21 cellular contexts compared by ENCODE assay signal in genomic region chr7:1918063-1918645, GRCh38.
DNase-seq lines count a peak whose midpoint lies in the region; ATAC-seq, FAIRE-seq and TF ChIP-seq lines count a peak whose summit lies in the region.
"Had no signal": no experiment of that assay in that cellular context is flagged by ENCODE, and none has a peak within 500 bp of the region (broad histone marks: within the 10 kb centered on the region; RNA-seq: fewer than 3 reads in every experiment).

No MANE protein-coding gene starts in this region.

- H4K91ac ChIP-seq in IMR-90 (ENCODE audit: insufficient read depth, low read depth, low read length), result no peak overlapping the region

- TF ChIP-seq CTCF in IMR-90 (conservative IDR thresholded peaks at IDR 0.05; ENCODE audit: low read depth, low read length) (no peak), osteoblast (IDR thresholded peaks at IDR 0.05; ENCODE audit: extremely low read depth, low read depth, low read length) (no peak)

- FAIRE-seq in urothelium cell line (lab: Jason Lieb, UNC), result peak; percentile 77
- FAIRE-seq: A549, G401.6, GM12892, HTR-8/SVneo had no signal

- no peaks in the 10 kb centered on the region for H3K9me3 ChIP-seq in right cardiac atrium (ENCODE audit: control insufficient read depth, low read length)
- no peaks in the 10 kb centered on the region for H3K9me3 ChIP-seq in IMR-90 (ENCODE audit: control insufficient read depth, insufficient read depth, low read length)
- no peaks in the 10 kb centered on the region for H3K9me3 ChIP-seq in osteoblast (ENCODE audit: low read depth, low read length)
- H3K9me3 ChIP-seq: A549, BE2C, MG63 had no signal

- no peak overlapping the region for H2BK20ac ChIP-seq in IMR-90 (ENCODE audit: low read depth, low read length)

- H3K14ac ChIP-seq in IMR-90 (replicated peaks; ENCODE audit: low read depth, low read length), result no peak overlapping the region

- DNase-seq in right cardiac atrium, result peak; percentile 14 to 40 (median 33)
- DNase-seq in left cardiac atrium, result no peak
- no peak for DNase-seq in IMR-90
- DNase-seq in urothelium cell line (ENCODE audit: low spot score), result no peak
- no peak for DNase-seq in DMS53 (lab: John Stamatoyannopoulos, UW)
- DNase-seq in osteoblast (ENCODE audit: insufficient read length, low spot score, missing footprints), result no peak
- no peak for DNase-seq in NCI-H1436 (lab: John Stamatoyannopoulos, UW)
- DNase-seq: BE2C, Calu3, DMS153, GOT3, Kasumi-1, MG63, NCI-H187 had no signal

- peaks cover 53% of the 10 kb centered on the region for H3K36me3 Mint-ChIP-seq in dendritic cell treated with granulocyte-macrophage colony-stimulating factor and Interleukin-4, amounts not matched to agents 40 ng/mL and 50 ng/mL, for 4 days (ENCODE audit: low read depth)

- H3K4me1 ChIP-seq in right cardiac atrium (ENCODE audit: control insufficient read depth, insufficient read depth, low read length) (no peaks in the 10 kb centered on the region), IMR-90 (ENCODE audit: control insufficient read depth, insufficient read depth, low read length) (peaks cover 17% of the 10 kb centered on the region), osteoblast (ENCODE audit: insufficient read depth, low read length) (peaks cover 7% of the 10 kb centered on the region)
- H3K4me1 ChIP-seq: A549 had no signal

- H2BK5ac ChIP-seq in IMR-90 (ENCODE audit: low read depth, low read length, poor library complexity, severe bottlenecking), result no peak overlapping the region

- no peak overlapping the region for H3K18ac ChIP-seq in IMR-90 (ENCODE audit: low read depth, low read length)

- H2BK15ac ChIP-seq in IMR-90 (ENCODE audit: low read depth, low read length), result no peak overlapping the region

- peaks cover 84% of the 10 kb centered on the region for H3K4me1 Mint-ChIP-seq in dendritic cell treated with granulocyte-macrophage colony-stimulating factor and Interleukin-4, amounts not matched to agents 40 ng/mL and 50 ng/mL, for 4 days (ENCODE audit: low read depth)

- H3K9me3 Mint-ChIP-seq in dendritic cell treated with granulocyte-macrophage colony-stimulating factor and Interleukin-4, amounts not matched to agents 40 ng/mL and 50 ng/mL, for 4 days, result no peaks in the 10 kb centered on the region
- H3K9me3 Mint-ChIP-seq: CD8-positive, alpha-beta T cell had no signal

- H2BK120ac ChIP-seq in IMR-90 (ENCODE audit: low read depth, low read length), result no peak overlapping the region

- no peak for TF ChIP-seq POLR2A in IMR-90 (IDR thresholded peaks at IDR 0.05; ENCODE audit: low read depth, low read length)

- no peak overlapping the region for H2AK5ac ChIP-seq in IMR-90 (ENCODE audit: low read depth, low read length)

- no TSS peak for BruUV-seq in IMR-90 (replicated peaks; lab: Mats Ljungman, UMichigan)

- no peak overlapping the region for H3K9ac ChIP-seq in IMR-90 (ENCODE audit: low read depth, low read length)

- TF ChIP-seq RAD21 in IMR-90 (IDR thresholded peaks at IDR 0.05; ENCODE audit: low read length), result no peak

- no peak overlapping the region for H3K23ac ChIP-seq in IMR-90 (ENCODE audit: low read depth, low read length)

- H3K27me3 Mint-ChIP-seq in dendritic cell treated with granulocyte-macrophage colony-stimulating factor and Interleukin-4, amounts not matched to agents 40 ng/mL and 50 ng/mL, for 4 days, result no peaks in the 10 kb centered on the region

- no peak for ATAC-seq in right cardiac atrium
- ATAC-seq in left cardiac atrium, result no peak
- no peak for ATAC-seq in IMR-90 (ENCODE audit: low read depth)
- ATAC-seq: A549; CD8-positive, alpha-beta T cell; HCT116 had no signal

- no peak overlapping the region for H3K56ac ChIP-seq in IMR-90 (ENCODE audit: extremely low read depth, insufficient read depth, low read length)

- in situ Hi-C loops in IMR-90 (cut with MboI; ENCODE audit: low sequenced_read_pairs), result no loop called here

- no peak overlapping the region for H2AFZ ChIP-seq in IMR-90 (replicated peaks; ENCODE audit: low read length, poor library complexity)
- no peak overlapping the region for H2AFZ ChIP-seq in osteoblast (ENCODE audit: low read length)

- intact Hi-C loops in right cardiac atrium (cut with DNase I), result no loop called here
- intact Hi-C loops in left cardiac atrium (cut with DNase I), result no loop called here
- intact Hi-C loops in IMR-90 (cut with micrococcal nuclease), result no loop called here
- intact Hi-C loops in dendritic cell treated with granulocyte-macrophage colony-stimulating factor and Interleukin-4, amounts not matched to agents 40 ng/mL and 50 ng/mL, for 4 days (cut with micrococcal nuclease), result loop anchor here (10.0 kb wide), 1 partner anchor 107 kb away; no protein-coding TSS in a partner anchor

- H3K4ac ChIP-seq in IMR-90 (ENCODE audit: low read depth, low read length), result no peak overlapping the region

- H3K27ac Mint-ChIP-seq in dendritic cell treated with granulocyte-macrophage colony-stimulating factor and Interleukin-4, amounts not matched to agents 40 ng/mL and 50 ng/mL, for 4 days, result peak overlapping the region; percentile 86

- H3K4me2 ChIP-seq in IMR-90 (ENCODE audit: low read depth, low read length) (no peak overlapping the region), osteoblast (ENCODE audit: insufficient read depth, low read length) (no peak overlapping the region)
- H3K4me2 ChIP-seq: A549 had no signal

- H3K79me2 ChIP-seq in osteoblast (ENCODE audit: insufficient read depth, low read length), result no peaks in the 10 kb centered on the region

- no peak overlapping the region for H3K27ac ChIP-seq in right cardiac atrium (ENCODE audit: low read length)
- no peak overlapping the region for H3K27ac ChIP-seq in IMR-90 (ENCODE audit: insufficient read depth, low read length)
- H3K27ac ChIP-seq in osteoblast (ENCODE audit: low read depth, low read length), result no peak overlapping the region
- H3K27ac ChIP-seq: A549 had no signal

- H3K36me3 ChIP-seq in IMR-90 (ENCODE audit: control insufficient read depth, insufficient read depth, low read length), result no peaks in the 10 kb centered on the region
- H3K36me3 ChIP-seq in osteoblast (ENCODE audit: insufficient read depth, low read length), result no peaks in the 10 kb centered on the region
- H3K36me3 ChIP-seq: BE2C, MG63 had no signal

- H3K79me1 ChIP-seq in IMR-90 (ENCODE audit: low read depth in 1 of 2, low read length in 2 of 2), result peaks cover 0 to 16% of the 10 kb centered on the region in 2 experiments; a peak in 1 of 4 replicates

- CTCF ChIA-PET in IMR-90 (lab: Yijun Ruan, JAX), result no interaction called here

- dilution Hi-C loops in IMR-90 (cut with HindIII; ENCODE audit: low sequenced_read_pairs, unreplicated experiment), result no loop called here

- H3K27me3 ChIP-seq in right cardiac atrium (ENCODE audit: control insufficient read depth, insufficient read depth) (no peaks in the 10 kb centered on the region), IMR-90 (ENCODE audit: control insufficient read depth, insufficient read depth, low read length) (no peaks in the 10 kb centered on the region), osteoblast (ENCODE audit: insufficient read depth, low read length) (no peaks in the 10 kb centered on the region)
- H3K27me3 ChIP-seq: BE2C, MG63 had no signal

- POLR2A ChIA-PET in IMR-90 (lab: Charles Lee; ENCODE audit: unreplicated experiment), result no interaction called here

- 91% methylated on average over 23 of the region's 23 CpGs for WGBS in right cardiac atrium
- WGBS in IMR-90 (ENCODE audit: extremely low coverage in 2 of 2, insufficient read length in 1 of 2), 2 experiments, result 93% methylated on average over 6 of the region's 23 CpGs; no CpG with 5 or more reads in 1 of the 2 experiments

- H3K4me3 ChIP-seq in right cardiac atrium (ENCODE audit: low read length), result no peak overlapping the region
- no peak overlapping the region for H3K4me3 ChIP-seq in IMR-90 (ENCODE audit: insufficient read depth, low read depth, low read length)
- no peak overlapping the region for H3K4me3 ChIP-seq in osteoblast (ENCODE audit: insufficient read depth, low read length)
- H3K4me3 ChIP-seq: A549, MG63 had no signal

- peaks cover 12% of the 10 kb centered on the region; the same call in 1 of the 2 replicates for H3K9me1 ChIP-seq in IMR-90 (ENCODE audit: insufficient read depth, low read length)

- no peak overlapping the region for H4K5ac ChIP-seq in IMR-90 (ENCODE audit: low read depth, low read length)

- H4K20me1 ChIP-seq in IMR-90 (ENCODE audit: insufficient read depth, low read length), result no peaks in the 10 kb centered on the region; the same call in 1 of the 2 replicates
- no peaks in the 10 kb centered on the region for H4K20me1 ChIP-seq in osteoblast (ENCODE audit: insufficient read depth, low read length)

- H4K8ac ChIP-seq in IMR-90 (ENCODE audit: low read depth in 2 of 2, low read length in 2 of 2), result no peak overlapping the region

- no peak overlapping the region for H3K4me3 Mint-ChIP-seq in dendritic cell treated with granulocyte-macrophage colony-stimulating factor and Interleukin-4, amounts not matched to agents 40 ng/mL and 50 ng/mL, for 4 days

- H2AK9ac ChIP-seq in IMR-90 (replicated peaks; ENCODE audit: low read depth, low read length, poor library complexity), result peak overlapping the region; percentile 48

TF ChIP-seq in IMR-90, 13 proteins besides CTCF, POLR2A, EP300 and RAD21:
- TF ChIP-seq MXI1 (IDR thresholded peaks at IDR 0.05; ENCODE audit: borderline replicate concordance, low read depth, low read length) (no peak), RFX5 (IDR thresholded peaks at IDR 0.05; ENCODE audit: low read depth, low read length) (no peak), SMC3 (IDR thresholded peaks at IDR 0.05; ENCODE audit: low read depth, low read length) (no peak), CHD1 (IDR thresholded peaks at IDR 0.05; ENCODE audit: low read depth, low read length) (no peak), MAZ (IDR thresholded peaks at IDR 0.05; ENCODE audit: borderline replicate concordance, low read depth, low read length) (no peak)

Comparison
In these comparisons a context has a peak if more than half of its experiments do, and no peak if none do; other contexts are left out.
1. DNase-seq: peak in right cardiac atrium (3 of 3); none in left cardiac atrium (single experiment), IMR-90 (single experiment), urothelium cell line (single experiment), DMS53 (single experiment), osteoblast (single experiment) and NCI-H1436 (single experiment).